ENCODE assay signal across 12 cellular contexts in genomic region chr14:67517083-67517482, GRCh38. TPM values are rescaled to one million over a fixed set of nuclear protein-coding genes. Genes with fewer than 3 reads are reported as not detected.
DNase-seq lines count a peak whose midpoint lies in the region; ATAC-seq, FAIRE-seq and TF ChIP-seq lines count a peak whose summit lies in the region.
"Had no signal": no experiment of that assay in that cellular context is flagged by ENCODE, and none has a peak within 500 bp of the region (broad histone marks: within the 10 kb centered on the region; RNA-seq: fewer than 3 reads in every experiment).

No MANE protein-coding gene starts in this region.

- no peak for FAIRE-seq in H54 (lab: Jason Lieb, UNC)

- H2AFZ ChIP-seq in neural cell (ENCODE audit: low read depth, low read length), result no peak overlapping the region

- H3F3A ChIP-seq in neural cell (ENCODE audit: insufficient read depth, low read length, poor library complexity, severe bottlenecking), result no peaks in the 10 kb centered on the region

- POLR2A ChIA-PET in CD8-positive, alpha-beta memory T cell (lab: Charles Lee), result no interaction called here

- H3K9me3 Mint-ChIP-seq in CD8-positive, alpha-beta memory T cell, result no peaks in the 10 kb centered on the region
- H3K9me3 Mint-ChIP-seq: activated naive CD4-positive, alpha-beta T cell treated with anti-CD3 and anti-CD28 coated beads, Interleukin-2, amount 50 U/mL, for 24 hours had no signal

- TF ChIP-seq POLR2A in H54 (IDR thresholded peaks at IDR 0.05; ENCODE audit: low read depth, low read length), result no peak

- peaks cover 26% of the 10 kb centered on the region for H3K4me1 ChIP-seq in CD8-positive, alpha-beta memory T cell (ENCODE audit: insufficient read depth, low read length)

- no peaks in the 10 kb centered on the region for H3K36me3 ChIP-seq in CD8-positive, alpha-beta memory T cell (ENCODE audit: insufficient read depth, low read length)
- no peaks in the 10 kb centered on the region for H3K36me3 ChIP-seq in neural cell (ENCODE audit: insufficient read depth, low read length)

- in situ Hi-C loops in SK-MEL-5 (cut with HindIII; ENCODE audit: low pct_unique_long_range_greater_than_20kb, low sequenced_read_pairs), result no loop called here

- no peak overlapping the region for H3K9ac ChIP-seq in neural cell (ENCODE audit: low read length)

- H3K4me2 ChIP-seq in neural cell (ENCODE audit: low read length), result no peak overlapping the region

- H3K4me3 Mint-ChIP-seq in CD8-positive, alpha-beta memory T cell, result peak overlapping the region; percentile 24 to 96 (median 59)

- no peaks in the 10 kb centered on the region for H3K9me2 ChIP-seq in neural cell (ENCODE audit: insufficient read depth, low read length)

- no peaks in the 10 kb centered on the region for H3K9me3 ChIP-seq in CD8-positive, alpha-beta memory T cell (ENCODE audit: low read length)
- no peaks in the 10 kb centered on the region for H3K9me3 ChIP-seq in neural cell (ENCODE audit: low read length)

- peaks cover 3 to 9% of the 10 kb centered on the region in 2 donors for H3K27me3 Mint-ChIP-seq in CD8-positive, alpha-beta memory T cell

- H3K27ac Mint-ChIP-seq in CD8-positive, alpha-beta memory T cell, result peak overlapping the region in 3 of 8 donors; percentile 7 to 72 (median 22)
- H3K27ac Mint-ChIP-seq: activated naive CD4-positive, alpha-beta T cell treated with anti-CD3 and anti-CD28 coated beads, Interleukin-2, amount 50 U/mL, for 24 hours had no signal

- no peaks in the 10 kb centered on the region for H3K79me2 ChIP-seq in neural cell (replicated peaks; ENCODE audit: insufficient read depth, low read length)

- H3K27me3 ChIP-seq in CD8-positive, alpha-beta memory T cell (ENCODE audit: insufficient read depth, low read length, poor library complexity, severe bottlenecking), result no peaks in the 10 kb centered on the region
- peaks cover 40% of the 10 kb centered on the region for H3K27me3 ChIP-seq in neural cell (ENCODE audit: insufficient read depth, low read depth, low read length)

- H3K27ac ChIP-seq in CD8-positive, alpha-beta memory T cell (ENCODE audit: low read depth, low read length), result no peak overlapping the region
- no peak overlapping the region for H3K27ac ChIP-seq in neural cell (ENCODE audit: low read length)

- no peak for ATAC-seq in HG02588 (IDR thresholded peaks at IDR 0.05; ENCODE audit: unreplicated experiment)

- DNase-seq in CD8-positive, alpha-beta memory T cell, result no peak
- DNase-seq in SK-MEL-5 (ENCODE audit: low read depth, low spot score), result peak; percentile 53
- DNase-seq in fibroblast of the aortic adventitia (ENCODE audit: low read depth), result peak; percentile 52
- no peak for DNase-seq in H54 (ENCODE audit: insufficient read length, low spot score)
- DNase-seq in NCI-H1048 (lab: John Stamatoyannopoulos, UW), result no peak
- DNase-seq in NCI-H1694 treated with DMSO at 0.1 percent for 48 hours (lab: John Stamatoyannopoulos, UW), result no peak
- DNase-seq: GDM1; NCI-H2029; stimulated activated CD4-positive, alpha-beta T cell treated with anti-CD3 and anti-CD28 coated beads, Interleukin-4, amount 100 ng/mL, for 24 hours had no signal

- TF ChIP-seq EP300 in neural cell (conservative IDR thresholded peaks at IDR 0.05; ENCODE audit: poor library complexity, severe bottlenecking), result no peak

- CTCF ChIA-PET in CD8-positive, alpha-beta memory T cell (lab: Charles Lee), result interaction anchor here (1.0 to 1.2 kb wide), 3 partner anchors 9 to 29 kb away, joined by 3 to 7 read pairs (median 4); partner anchors contain the start of gene TMEM229B

- H4K20me1 ChIP-seq in neural cell (ENCODE audit: insufficient read depth), result no peaks in the 10 kb centered on the region

- peaks cover 24 to 42% (median 28%) of the 10 kb centered on the region in 3 donors for H3K4me1 Mint-ChIP-seq in CD8-positive, alpha-beta memory T cell

- peaks cover 0 to 2% (median 1%) of the 10 kb centered on the region in 3 donors for H3K36me3 Mint-ChIP-seq in CD8-positive, alpha-beta memory T cell
- H3K36me3 Mint-ChIP-seq: activated naive CD4-positive, alpha-beta T cell treated with anti-CD3 and anti-CD28 coated beads, Interleukin-2, amount 50 U/mL, for 24 hours had no signal

- no peak overlapping the region for H3K4me3 ChIP-seq in CD8-positive, alpha-beta memory T cell (ENCODE audit: low read length)
- H3K4me3 ChIP-seq in fibroblast of the aortic adventitia (ENCODE audit: low read depth, low read length), result no peak overlapping the region
- no peak overlapping the region for H3K4me3 ChIP-seq in neural cell (ENCODE audit: low read length)

- TF ChIP-seq RAD21 in neural cell (conservative IDR thresholded peaks at IDR 0.05), result no peak

- TF ChIP-seq CTCF in fibroblast of the aortic adventitia (IDR thresholded peaks at IDR 0.05; ENCODE audit: insufficient read depth, low read length) (peak; percentile 24), neural cell (IDR thresholded peaks at IDR 0.05; ENCODE audit: poor library complexity, severe bottlenecking) (peak; percentile 20)

TF ChIP-seq in neural cell, 6 proteins besides CTCF, POLR2A, EP300 and RAD21:
- no peak for TF ChIP-seq MXI1 (conservative IDR thresholded peaks at IDR 0.05; ENCODE audit: poor library complexity, severe bottlenecking)
- no peak for TF ChIP-seq SMC3 (conservative IDR thresholded peaks at IDR 0.05; ENCODE audit: poor library complexity)
- TF ChIP-seq TAF1 (IDR thresholded peaks at IDR 0.05; ENCODE audit: low read depth), result no peak
- no peak for TF ChIP-seq POLR2AphosphoS5 (IDR thresholded peaks at IDR 0.05)
- TF ChIP-seq EZH2 (IDR thresholded peaks at IDR 0.05; ENCODE audit: borderline replicate concordance, insufficient read depth, low read length, poor library complexity, severe bottlenecking), result no peak
- TF ChIP-seq, protein P1, sequence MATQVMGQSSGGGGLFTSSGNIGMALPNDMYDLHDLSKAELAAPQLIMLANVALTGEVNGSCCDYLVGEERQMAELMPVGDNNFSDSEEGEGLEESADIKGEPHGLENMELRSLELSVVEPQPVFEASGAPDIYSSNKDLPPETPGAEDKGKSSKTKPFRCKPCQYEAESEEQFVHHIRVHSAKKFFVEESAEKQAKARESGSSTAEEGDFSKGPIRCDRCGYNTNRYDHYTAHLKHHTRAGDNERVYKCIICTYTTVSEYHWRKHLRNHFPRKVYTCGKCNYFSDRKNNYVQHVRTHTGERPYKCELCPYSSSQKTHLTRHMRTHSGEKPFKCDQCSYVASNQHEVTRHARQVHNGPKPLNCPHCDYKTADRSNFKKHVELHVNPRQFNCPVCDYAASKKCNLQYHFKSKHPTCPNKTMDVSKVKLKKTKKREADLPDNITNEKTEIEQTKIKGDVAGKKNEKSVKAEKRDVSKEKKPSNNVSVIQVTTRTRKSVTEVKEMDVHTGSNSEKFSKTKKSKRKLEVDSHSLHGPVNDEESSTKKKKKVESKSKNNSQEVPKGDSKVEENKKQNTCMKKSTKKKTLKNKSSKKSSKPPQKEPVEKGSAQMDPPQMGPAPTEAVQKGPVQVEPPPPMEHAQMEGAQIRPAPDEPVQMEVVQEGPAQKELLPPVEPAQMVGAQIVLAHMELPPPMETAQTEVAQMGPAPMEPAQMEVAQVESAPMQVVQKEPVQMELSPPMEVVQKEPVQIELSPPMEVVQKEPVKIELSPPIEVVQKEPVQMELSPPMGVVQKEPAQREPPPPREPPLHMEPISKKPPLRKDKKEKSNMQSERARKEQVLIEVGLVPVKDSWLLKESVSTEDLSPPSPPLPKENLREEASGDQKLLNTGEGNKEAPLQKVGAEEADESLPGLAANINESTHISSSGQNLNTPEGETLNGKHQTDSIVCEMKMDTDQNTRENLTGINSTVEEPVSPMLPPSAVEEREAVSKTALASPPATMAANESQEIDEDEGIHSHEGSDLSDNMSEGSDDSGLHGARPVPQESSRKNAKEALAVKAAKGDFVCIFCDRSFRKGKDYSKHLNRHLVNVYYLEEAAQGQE (IDR thresholded peaks at IDR 0.05; ENCODE audit: borderline replicate concordance), result no peak

RNA-seq across cellular contexts. Expression of gene PLEKHH1, which starts 16.0 kb away (rescaled TPM):
- under 1 TPM; 0.77 to 0.86 TPM for total RNA-seq in CD8-positive, alpha-beta memory T cell
- polyA plus RNA-seq in CD8-positive, alpha-beta memory T cell, result not detected
- 143 and 156 TPM in 2 replicates for total RNA-seq in SK-MEL-5 (2014; rRNA removed; shearing (Covaris generic))
- 122 and 158 TPM in 2 replicates for polyA plus RNA-seq in SK-MEL-5 (2015; cell fraction: cytosol; rRNA removed)
- polyA plus RNA-seq in SK-MEL-5 (2015; cell fraction: nucleus; rRNA removed), result 784 and 815 TPM in 2 replicates
- 0.45 TPM in 1 of 2 replicates, not detected in the other for total RNA-seq in fibroblast of the aortic adventitia (ENCODE audit: low replicate concordance)
- polyA plus RNA-seq in neural cell, result 32.1 and 34.1 TPM in 2 replicates
- polyA minus RNA-seq in neural cell, result 26.8 and 28.1 TPM in 2 replicates

RNA-seq across cellular contexts. Expression of gene TMEM229B, which starts 28.6 kb away (rescaled TPM):
- total RNA-seq in CD8-positive, alpha-beta memory T cell, result 1 to 10 TPM; 3.2 to 4.4 TPM
- 34.4 TPM for polyA plus RNA-seq in CD8-positive, alpha-beta memory T cell
- 59.2 and 62.3 TPM in 2 replicates for total RNA-seq in SK-MEL-5 (2014; rRNA removed; shearing (Covaris generic))
- 81.7 and 93.2 TPM in 2 replicates for polyA plus RNA-seq in SK-MEL-5 (2015; cell fraction: cytosol; rRNA removed)
- 23.8 and 41.6 TPM in 2 replicates for polyA plus RNA-seq in SK-MEL-5 (2015; cell fraction: nucleus; rRNA removed)
- total RNA-seq in fibroblast of the aortic adventitia (ENCODE audit: low replicate concordance), result 0.81 and 1.8 TPM in 2 replicates
- polyA plus RNA-seq in neural cell, result 4.2 and 7.9 TPM in 2 replicates
- 13.1 TPM in 2 replicates for polyA minus RNA-seq in neural cell

Comparison
In these comparisons a context has a peak if more than half of its experiments do, and no peak if none do; other contexts are left out.
1. DNase-seq: peak in SK-MEL-5 (single experiment) and fibroblast of the aortic adventitia (single experiment); none in CD8-positive, alpha-beta memory T cell (0 of 5), H54 (single experiment), NCI-H1048 (single experiment) and NCI-H1694 treated with DMSO at 0.1 percent for 48 hours (single experiment).
2. RNA of gene PLEKHH1, which starts 16.0 kb away (total RNA-seq): 143 to 156 TPM in SK-MEL-5; 0.77 to 0.86 TPM in CD8-positive, alpha-beta memory T cell and 0.45 TPM in fibroblast of the aortic adventitia; every median in the first group is over 10 times any median in the second.
3. RNA of gene TMEM229B, which starts 28.6 kb away (total RNA-seq): 59.2 to 62.3 TPM in SK-MEL-5; 3.2 to 4.4 TPM in CD8-positive, alpha-beta memory T cell and 0.81 to 1.8 TPM in fibroblast of the aortic adventitia; every median in the first group is over 10 times any median in the second.